ENCODE assay signal across 1 cellular context in the genomic region with DNA sequence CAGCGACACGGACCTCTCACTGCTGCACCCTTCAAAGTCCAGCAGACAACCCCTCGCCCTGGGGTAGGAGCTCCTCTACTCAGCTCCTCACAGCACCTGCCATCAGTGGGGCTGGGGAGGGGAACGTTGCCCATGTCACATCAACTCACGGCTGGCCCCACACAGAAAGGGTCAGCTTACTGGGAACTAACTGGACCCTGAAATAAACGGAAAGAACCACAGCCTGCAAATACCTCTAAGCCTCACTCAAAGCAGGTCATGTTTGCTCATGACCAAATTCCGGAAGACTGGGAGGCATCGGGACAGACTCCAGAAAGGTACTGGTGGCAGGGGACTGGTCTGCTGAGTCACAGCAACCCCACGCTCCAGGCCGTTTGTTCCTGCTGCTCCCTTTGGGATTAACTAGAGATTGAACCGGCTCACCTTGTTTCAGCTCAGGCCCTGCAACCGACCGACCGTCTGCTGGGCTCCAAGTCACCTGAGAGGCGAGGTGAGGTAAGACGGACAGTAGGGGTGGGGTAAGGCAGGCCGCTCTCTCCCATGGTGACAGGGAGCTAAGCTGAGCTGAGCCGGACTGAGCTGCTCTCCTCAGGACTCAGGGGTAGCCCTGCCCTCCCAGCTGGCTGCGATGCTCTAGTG.
TF ChIP-seq lines count a peak whose summit lies in the region.

No MANE protein-coding gene starts in this region.

TF ChIP-seq in SK-N-SH, 30 proteins besides CTCF, POLR2A, EP300 and RAD21:
- TF ChIP-seq REST (IDR thresholded peaks at IDR 0.05; ENCODE audit: low read depth, low read length) (no peak), NFIC (IDR thresholded peaks at IDR 0.05; ENCODE audit: borderline replicate concordance) (no peak), MAX (IDR thresholded peaks at IDR 0.05; ENCODE audit: low read depth) (no peak), MXI1 (IDR thresholded peaks at IDR 0.05; ENCODE audit: low read depth, low read length) (no peak), RCOR1 (IDR thresholded peaks at IDR 0.05; ENCODE audit: low read length) (no peak), NRF1 (IDR thresholded peaks at IDR 0.05; ENCODE audit: low read depth, low read length) (no peak), RXRA (IDR thresholded peaks at IDR 0.05; ENCODE audit: borderline replicate concordance, low read depth) (no peak), SMC3 (IDR thresholded peaks at IDR 0.05; ENCODE audit: low read depth, low read length) (no peak), ELF1 (IDR thresholded peaks at IDR 0.05) (no peak), FOXJ3 (CRISPR knock-in tag; IDR thresholded peaks at IDR 0.05) (no peak), TAF1 (IDR thresholded peaks at IDR 0.05; ENCODE audit: borderline replicate concordance, low read depth, low read length) (no peak)
